Comparison of ENCODE assay signal across 11 cellular contexts in the genomic region with DNA sequence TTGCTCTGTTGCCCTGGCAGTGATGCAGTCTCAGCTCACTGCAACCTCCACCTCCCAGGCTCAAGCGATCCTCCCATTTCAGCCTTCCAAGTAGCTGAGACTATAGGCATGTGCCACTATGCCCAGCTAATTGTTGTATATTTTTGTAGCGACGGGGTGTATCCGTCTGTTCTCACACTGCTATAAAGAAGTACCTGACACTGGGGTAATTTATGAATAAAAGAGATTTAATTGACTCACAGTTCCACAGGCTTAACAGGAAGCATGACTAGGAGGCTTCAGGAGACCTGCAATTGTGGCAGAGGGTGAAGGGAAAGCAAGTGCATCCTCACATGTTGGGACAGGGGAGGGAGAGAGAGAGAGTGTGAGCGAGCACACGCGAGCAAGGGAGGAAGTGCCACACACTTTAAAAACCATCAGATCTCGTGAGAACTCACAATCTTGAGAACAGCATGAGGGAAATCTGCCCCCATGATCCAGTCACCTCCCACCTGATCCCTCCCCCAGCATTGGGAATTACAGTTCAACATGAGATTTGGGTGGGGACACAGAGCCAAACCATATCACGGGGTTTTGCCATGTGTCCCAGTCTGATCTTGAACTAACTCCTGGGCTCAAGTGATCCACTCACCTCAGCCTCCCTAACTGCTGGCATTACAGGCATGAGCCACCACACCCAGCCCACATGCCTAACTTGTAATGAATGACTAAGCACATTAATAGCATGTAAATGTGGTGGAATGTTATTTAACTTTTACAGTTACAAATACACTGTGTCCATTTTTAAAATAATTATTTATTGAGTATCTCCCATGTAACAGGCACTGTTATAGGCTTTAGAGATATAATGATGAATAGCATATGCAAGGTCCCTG.
DNase-seq lines count a peak whose midpoint lies in the region; ATAC-seq and TF ChIP-seq lines count a peak whose summit lies in the region.
"Had no signal": no experiment of that assay in that cellular context is flagged by ENCODE, and none has a peak within 500 bp of the region (broad histone marks: within the 10 kb centered on the region; RNA-seq: fewer than 3 reads in every experiment).

No MANE protein-coding gene starts in this region.

- DNase-seq in activated T-cell treated with anti-CD3 and anti-CD28 coated beads, Interleukin-2, amount 50 U/mL, for 24 hours: no peak
- no peak for DNase-seq in activated T-cell treated with anti-CD3 and anti-CD28 coated beads, Interleukin-2, amount 50 U/mL, for 4 hours
- DNase-seq in PC-3 (peak; percentile 49), neural progenitor cell (ENCODE audit: low spot score) (no peak), OCI-M1 (lab: John Stamatoyannopoulos, UW) (no peak), anterior cingulate cortex (lab: John Stamatoyannopoulos, UW) (no peak), osteocyte (ENCODE audit: extremely low spot score, unreplicated experiment) (no peak)
- DNase-seq: endodermal cell, SK-N-SH had no signal

- H2AFZ ChIP-seq in PC-3 (ENCODE audit: low read length): no peak overlapping the region
- no peak overlapping the region for H2AFZ ChIP-seq in neural progenitor cell (replicated peaks)

- H3K27ac Mint-ChIP-seq in activated T-cell treated with anti-CD3 and anti-CD28 coated beads, Interleukin-2, amount 50 U/mL, for 24 hours: peak overlapping the region; percentile 81
- H3K27ac Mint-ChIP-seq in neural progenitor cell (peak overlapping the region; percentile 54), osteocyte (ENCODE audit: unreplicated experiment) (no peak overlapping the region)
- H3K27ac Mint-ChIP-seq: activated T-helper 1 cell treated with anti-CD3 and anti-CD28 coated beads, Interleukin-12 subunit alpha, Interleukin-12 subunit beta, Interleukin-2, Interleukin-4 antibody, amounts not matched to agents 30 ng/mL and 10 ng/mL and 1 ng/mL, durations not matched to agents 14 hours and 24 hours and 36 hours; endodermal cell had no signal

- TF ChIP-seq CTCF in PC-3 (conservative IDR thresholded peaks at IDR 0.05; ENCODE audit: low read depth, low read length) (no peak), neural progenitor cell (IDR thresholded peaks at IDR 0.05) (no peak), osteocyte (IDR thresholded peaks at IDR 0.05) (no peak)

- H3F3A ChIP-seq in PC-3 (ENCODE audit: low read length, unreplicated experiment): no peaks in the 10 kb centered on the region
- no peaks in the 10 kb centered on the region for H3F3A ChIP-seq in neural progenitor cell (ENCODE audit: low read depth)

- H3K9me3 Mint-ChIP-seq in activated T-cell treated with anti-CD3 and anti-CD28 coated beads, Interleukin-2, amount 50 U/mL, for 24 hours: peaks cover 2% of the 10 kb centered on the region
- H3K9me3 Mint-ChIP-seq in activated T-cell treated with anti-CD3 and anti-CD28 coated beads, Interleukin-2, amount 50 U/mL, for 4 hours: no peaks in the 10 kb centered on the region
- H3K9me3 Mint-ChIP-seq in neural progenitor cell: no peaks in the 10 kb centered on the region
- H3K9me3 Mint-ChIP-seq in osteocyte (ENCODE audit: unreplicated experiment): no peaks in the 10 kb centered on the region
- H3K9me3 Mint-ChIP-seq: activated T-helper 1 cell treated with anti-CD3 and anti-CD28 coated beads, Interleukin-12 subunit alpha, Interleukin-12 subunit beta, Interleukin-2, Interleukin-4 antibody, amounts not matched to agents 30 ng/mL and 10 ng/mL and 1 ng/mL, durations not matched to agents 14 hours and 24 hours and 36 hours; endodermal cell had no signal

- H3K27me3 ChIP-seq in PC-3 (ENCODE audit: low read length): no peaks in the 10 kb centered on the region
- no peaks in the 10 kb centered on the region for H3K27me3 ChIP-seq in esophagus (ENCODE audit: control insufficient read depth in 1 of 2, insufficient read depth in 2 of 2, low read length in 2 of 2)
- no peaks in the 10 kb centered on the region for H3K27me3 ChIP-seq in neural progenitor cell

- WGBS in esophagus, 2 donors: 74 to 80% methylated on average over 9 of the region's 9 CpGs

- H3K9ac ChIP-seq in PC-3 (ENCODE audit: low read length): no peak overlapping the region
- no peak overlapping the region for H3K9ac ChIP-seq in neural progenitor cell
- H3K9ac ChIP-seq: SK-N-SH had no signal

- BruUV-seq in PC-3 (replicated peaks; lab: Mats Ljungman, UMichigan): no TSS peak

- H3K4me1 Mint-ChIP-seq in activated T-cell treated with anti-CD3 and anti-CD28 coated beads, Interleukin-2, amount 50 U/mL, for 24 hours (ENCODE audit: low read depth): peaks cover 54% of the 10 kb centered on the region
- peaks cover 30% of the 10 kb centered on the region for H3K4me1 Mint-ChIP-seq in activated T-cell treated with anti-CD3 and anti-CD28 coated beads, Interleukin-2, amount 50 U/mL, for 4 hours (ENCODE audit: low read depth)
- no peaks in the 10 kb centered on the region for H3K4me1 Mint-ChIP-seq in neural progenitor cell
- peaks cover 18% of the 10 kb centered on the region for H3K4me1 Mint-ChIP-seq in osteocyte (ENCODE audit: unreplicated experiment)
- H3K4me1 Mint-ChIP-seq: endodermal cell had no signal

- H3K4me3 Mint-ChIP-seq in activated T-cell treated with anti-CD3 and anti-CD28 coated beads, Interleukin-2, amount 50 U/mL, for 24 hours: no peak overlapping the region
- H3K4me3 Mint-ChIP-seq in activated T-cell treated with anti-CD3 and anti-CD28 coated beads, Interleukin-2, amount 50 U/mL, for 4 hours: no peak overlapping the region
- H3K4me3 Mint-ChIP-seq in neural progenitor cell (no peak overlapping the region), osteocyte (ENCODE audit: unreplicated experiment) (no peak overlapping the region)
- H3K4me3 Mint-ChIP-seq: activated T-helper 1 cell treated with anti-CD3 and anti-CD28 coated beads, Interleukin-12 subunit alpha, Interleukin-12 subunit beta, Interleukin-2, Interleukin-4 antibody, amounts not matched to agents 30 ng/mL and 10 ng/mL and 1 ng/mL, durations not matched to agents 14 hours and 24 hours and 36 hours; endodermal cell had no signal

- intact Hi-C loops in PC-3 (cut with micrococcal nuclease): loop anchor here (1.0 kb wide), 1 partner anchor 64 kb away; no protein-coding TSS in a partner anchor

- H3K9me2 ChIP-seq in PC-3 (replicated peaks; ENCODE audit: low read length): no peaks in the 10 kb centered on the region
- H3K9me2 ChIP-seq: SK-N-SH had no signal

- H3K36me3 ChIP-seq in PC-3 (ENCODE audit: low read depth, low read length) (0 out of 2 replicates have a peak, but pooled peaks cover 11% of the 10 kb centered on the region), esophagus (ENCODE audit: control insufficient read depth in 2 of 2, insufficient read depth in 2 of 2, low read length in 1 of 2) (peaks cover 0 to 3% of the 10 kb centered on the region in 2 donors), neural progenitor cell (peaks cover 14% of the 10 kb centered on the region)

- ATAC-seq in activated T-cell treated with anti-CD3 and anti-CD28 coated beads, Interleukin-2, amount 50 U/mL, for 4 hours: no peak
- ATAC-seq in PC-3: peak; percentile 78

- CTCF ChIA-PET in PC-3 (lab: Charles Lee): no interaction called here

- 0 out of 2 replicates have a peak overlapping the region, but pooled peaks have one; percentile 0 for H3K4me2 ChIP-seq in PC-3 (ENCODE audit: low read length)
- H3K4me2 ChIP-seq in neural progenitor cell: no peak overlapping the region
- H3K4me2 ChIP-seq: SK-N-SH had no signal

- no peaks in the 10 kb centered on the region for H3K27me3 Mint-ChIP-seq in activated T-cell treated with anti-CD3 and anti-CD28 coated beads, Interleukin-2, amount 50 U/mL, for 24 hours
- no peaks in the 10 kb centered on the region for H3K27me3 Mint-ChIP-seq in activated T-cell treated with anti-CD3 and anti-CD28 coated beads, Interleukin-2, amount 50 U/mL, for 4 hours (ENCODE audit: low read depth)
- H3K27me3 Mint-ChIP-seq in neural progenitor cell (ENCODE audit: insufficient read depth, low read depth) (no peaks in the 10 kb centered on the region), osteocyte (ENCODE audit: unreplicated experiment) (no peaks in the 10 kb centered on the region)

- H3K9me3 ChIP-seq in PC-3 (ENCODE audit: low read length) (no peaks in the 10 kb centered on the region), esophagus (ENCODE audit: control insufficient read depth in 2 of 2, insufficient read depth in 1 of 2, low read depth in 1 of 2, low read length in 1 of 2) (no peaks in the 10 kb centered on the region), neural progenitor cell (ENCODE audit: low read depth) (no peaks in the 10 kb centered on the region)
- H3K9me3 ChIP-seq: SK-N-SH had no signal

- H3K4me1 ChIP-seq in PC-3 (ENCODE audit: insufficient read depth, low read length) (peaks cover 24% of the 10 kb centered on the region), esophagus (ENCODE audit: control insufficient read depth in 2 of 2, insufficient read depth in 2 of 2, low read length in 1 of 2) (no peaks in the 10 kb centered on the region), neural progenitor cell (no peaks in the 10 kb centered on the region)

- H3K4me3 ChIP-seq in PC-3 (ENCODE audit: low read length) (no peak overlapping the region), esophagus (ENCODE audit: low read depth in 1 of 2, low read length in 2 of 2) (no peak overlapping the region), neural progenitor cell (no peak overlapping the region)

- H3K27ac ChIP-seq in PC-3 (ENCODE audit: low read length) (no peak overlapping the region), esophagus (ENCODE audit: low read depth in 2 of 2, low read length in 1 of 2) (peak overlapping the region; percentile 75 to 84), neural progenitor cell (no peak overlapping the region)

- POLR2A ChIA-PET in PC-3 (lab: Charles Lee; ENCODE audit: unreplicated experiment): no interaction called here

- H3K36me3 Mint-ChIP-seq in activated T-cell treated with anti-CD3 and anti-CD28 coated beads, Interleukin-2, amount 50 U/mL, for 24 hours (ENCODE audit: low read depth): peaks cover 71% of the 10 kb centered on the region
- H3K36me3 Mint-ChIP-seq in activated T-cell treated with anti-CD3 and anti-CD28 coated beads, Interleukin-2, amount 50 U/mL, for 4 hours (ENCODE audit: insufficient read depth): peaks cover 48% of the 10 kb centered on the region
- peaks cover 22% of the 10 kb centered on the region for H3K36me3 Mint-ChIP-seq in neural progenitor cell
- peaks cover 26% of the 10 kb centered on the region for H3K36me3 Mint-ChIP-seq in osteocyte (ENCODE audit: unreplicated experiment)

- H4K20me1 ChIP-seq in PC-3 (ENCODE audit: low read length) (no peaks in the 10 kb centered on the region), neural progenitor cell (ENCODE audit: low read depth) (no peaks in the 10 kb centered on the region)

- H3K79me2 ChIP-seq in PC-3 (ENCODE audit: low read length): 0 out of 2 replicates have a peak, but pooled peaks cover 6% of the 10 kb centered on the region
- H3K79me2 ChIP-seq in neural progenitor cell (ENCODE audit: low read depth): peaks cover 14% of the 10 kb centered on the region

Comparison
In these comparisons a context has a peak if more than half of its experiments do, and no peak if none do; other contexts are left out.
1. H3K27ac ChIP-seq: peak in esophagus (2 of 2); none in PC-3 (single experiment) and neural progenitor cell (single experiment).